ENCODE assay signal across 36 cellular contexts in the genomic region with DNA sequence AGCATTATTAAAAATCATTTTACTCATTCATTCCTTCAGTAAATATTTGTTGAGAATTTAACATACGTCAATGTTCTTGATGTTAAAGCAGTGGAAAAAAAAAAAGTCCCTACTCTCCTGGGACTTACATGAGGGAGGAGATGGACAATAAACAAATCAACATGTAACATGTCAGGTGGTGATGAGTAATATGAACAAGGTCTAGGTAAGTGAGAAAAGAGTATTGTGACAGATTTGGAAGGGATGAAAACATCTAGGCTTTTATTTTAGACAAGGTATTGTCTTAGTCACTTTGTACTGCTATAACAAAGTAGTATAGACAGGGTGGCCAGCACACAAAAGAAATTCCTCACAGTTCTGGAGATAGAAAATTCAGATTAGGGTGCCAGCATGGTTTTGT.
"Had no signal": no experiment of that assay in that cellular context is flagged by ENCODE, and none has a peak within 500 bp of the region (broad histone marks: within the 10 kb centered on the region; RNA-seq: fewer than 3 reads in every experiment).

No MANE protein-coding gene starts in this region.

- H3K27ac Mint-ChIP-seq: activated B cell treated with CpG ODN at 0.5 μM for 24 hours; activated CD8-positive, alpha-beta memory T cell treated with anti-CD3 and anti-CD28 coated beads, Interleukin-2, amount 10 ng/mL, durations not matched to agents 7 days and 5 days; activated CD8-positive, alpha-beta T cell treated with anti-CD3 and anti-CD28 coated beads for 36 hours; activated naive CD8-positive, alpha-beta T cell; activated T-helper 1 cell treated with anti-CD3 and anti-CD28 coated beads, Interleukin-12 subunit alpha, Interleukin-12 subunit beta, Interleukin-2, Interleukin-4 antibody, amounts not matched to agents 30 ng/mL and 10 ng/mL and 1 ng/mL, durations not matched to agents 14 hours and 24 hours and 36 hours; T-helper 17 cell; T-helper 2 cell treated with Interferon-gamma antibody and Interleukin-4, amounts not matched to agents 5 μg/mL and 100 μg/mL, for 36 hours had no signal

- H3K9me3 ChIP-seq: colonic mucosa, gastrocnemius medialis, heart left ventricle had no signal

- FAIRE-seq: astrocyte, endometrium, endothelial cell of umbilical vein had no signal

- H3K27me3 Mint-ChIP-seq: activated B cell treated with CpG ODN at 0.5 μM for 24 hours; activated CD8-positive, alpha-beta memory T cell treated with anti-CD3 and anti-CD28 coated beads, Interleukin-2, amount 10 ng/mL, durations not matched to agents 7 days and 5 days; activated CD8-positive, alpha-beta T cell treated with anti-CD3 and anti-CD28 coated beads for 36 hours; activated naive CD8-positive, alpha-beta T cell; T-helper 17 cell had no signal

- H3K36me3 Mint-ChIP-seq: activated CD8-positive, alpha-beta memory T cell treated with anti-CD3 and anti-CD28 coated beads, Interleukin-2, amount 10 ng/mL, durations not matched to agents 7 days and 5 days; activated naive CD8-positive, alpha-beta T cell had no signal

- H3K27me3 ChIP-seq: brain microvascular endothelial cell, cardiac muscle cell, colonic mucosa, gastrocnemius medialis, heart left ventricle had no signal

- H3K4me1 Mint-ChIP-seq: activated B cell treated with CpG ODN at 0.5 μM for 24 hours; activated CD8-positive, alpha-beta memory T cell treated with anti-CD3 and anti-CD28 coated beads, Interleukin-2, amount 10 ng/mL, durations not matched to agents 7 days and 5 days; T-helper 17 cell had no signal

- ATAC-seq: activated CD4-positive, CD25-positive, alpha-beta regulatory T cell treated with anti-CD3 and anti-CD28 coated beads, Interleukin-2, amount 50 U/mL, for 24 hours; activated CD8-positive, alpha-beta memory T cell treated with anti-CD3 and anti-CD28 coated beads, Interleukin-2, amount 10 ng/mL, durations not matched to agents 7 days and 5 days; activated CD8-positive, alpha-beta T cell treated with anti-CD3 and anti-CD28 coated beads for 36 hours; esophagus mucosa; gastrocnemius medialis; heart left ventricle; T-helper 17 cell had no signal

- H3K27ac ChIP-seq: brain microvascular endothelial cell, cardiac muscle cell, colonic mucosa, gastrocnemius medialis, heart left ventricle, WERI-Rb-1 had no signal

- H3K4me3 Mint-ChIP-seq: activated B cell treated with CpG ODN at 0.5 μM for 24 hours; activated CD8-positive, alpha-beta memory T cell treated with anti-CD3 and anti-CD28 coated beads, Interleukin-2, amount 10 ng/mL, durations not matched to agents 7 days and 5 days; activated CD8-positive, alpha-beta T cell treated with anti-CD3 and anti-CD28 coated beads for 36 hours; activated naive CD8-positive, alpha-beta T cell; activated T-helper 1 cell treated with anti-CD3 and anti-CD28 coated beads, Interleukin-12 subunit alpha, Interleukin-12 subunit beta, Interleukin-2, Interleukin-4 antibody, amounts not matched to agents 30 ng/mL and 10 ng/mL and 1 ng/mL, durations not matched to agents 14 hours and 24 hours and 36 hours; T-helper 17 cell; T-helper 2 cell treated with Interferon-gamma antibody and Interleukin-4, amounts not matched to agents 5 μg/mL and 100 μg/mL, for 36 hours had no signal

- H3K36me3 ChIP-seq: brain microvascular endothelial cell, cardiac muscle cell, colonic mucosa, gastrocnemius medialis, heart left ventricle, WERI-Rb-1 had no signal

- H3K4me1 ChIP-seq: colonic mucosa, gastrocnemius medialis, heart left ventricle had no signal

- DNase-seq: activated B cell treated with CpG ODN at 0.5 μM for 24 hours; activated CD4-positive, alpha-beta T cell treated with anti-CD3 and anti-CD28 coated beads for 48 hours; activated CD4-positive, alpha-beta T cell treated with anti-CD3 and anti-CD28 coated beads, Interleukin-2, amount 50 U/mL, for 1 hour; activated CD4-positive, alpha-beta T cell treated with anti-CD3 and anti-CD28 coated beads, Interleukin-2, amount 50 U/mL, for 48 hours; activated CD8-positive, alpha-beta memory T cell treated with anti-CD3 and anti-CD28 coated beads, Interleukin-2, amount 10 ng/mL, durations not matched to agents 7 days and 5 days; activated CD8-positive, alpha-beta memory T cell treated with anti-CD3 and anti-CD28 coated beads, Interleukin-2, amount 50 U/mL, for 4 hours; activated CD8-positive, alpha-beta T cell treated with anti-CD3 and anti-CD28 coated beads for 36 hours; activated gamma-delta T cell; activated naive CD4-positive, alpha-beta T cell; activated naive CD4-positive, alpha-beta T cell treated with anti-CD3 and anti-CD28 coated beads, Interleukin-2, amount 50 U/mL, for 16 hours; activated T-cell treated with anti-CD3 and anti-CD28 coated beads, Interleukin-2, amount 50 U/mL, for 1 hour; activated T-cell treated with anti-CD3 and anti-CD28 coated beads, Interleukin-2, amount 50 U/mL, for 48 hours; amniotic stem cell; anterior cingulate cortex; brain microvascular endothelial cell; central memory CD4-positive, alpha-beta T cell; cerebellar nuclear complex; colonic mucosa; effector CD8-positive, alpha-beta T cell; foreskin fibroblast; gastrocnemius medialis; glutamatergic neuron; heart left ventricle; T-helper 1 cell; T-helper 17 cell; T1000; WERI-Rb-1 had no signal

- H3K4me3 ChIP-seq: cardiac muscle cell, colonic mucosa, gastrocnemius medialis, heart left ventricle had no signal
